In the genomic region with DNA sequence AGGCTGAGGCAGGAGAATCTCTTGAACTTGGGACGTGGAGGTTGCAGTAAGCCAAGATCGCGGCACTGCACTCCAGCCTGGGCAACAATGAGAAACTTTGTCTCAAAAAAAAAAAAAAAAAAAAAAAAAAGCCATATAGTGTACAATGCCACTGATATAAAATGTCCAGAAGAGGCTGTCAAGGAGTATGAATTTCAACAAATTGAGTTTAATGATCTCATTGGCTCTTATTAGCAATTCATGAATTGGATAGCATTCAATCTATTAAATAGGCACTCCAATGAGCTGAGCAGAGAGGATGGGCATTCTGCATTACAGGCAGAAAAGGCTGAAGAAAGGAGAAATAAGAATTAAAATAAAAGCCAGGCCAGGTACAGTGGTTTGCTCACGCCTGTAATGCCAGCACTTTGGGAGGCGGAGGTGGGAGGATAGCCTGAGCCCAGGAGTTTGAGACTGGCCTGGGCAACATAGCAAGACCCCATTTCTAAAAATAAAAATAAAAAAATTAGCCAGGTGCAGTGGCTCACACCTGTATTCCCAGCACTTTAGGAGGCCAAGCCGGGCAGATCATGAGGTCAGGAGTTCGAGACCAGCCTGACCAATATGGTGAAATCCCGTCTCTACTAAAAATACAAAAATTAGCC, we compare ENCODE assay signal across 8 cellular contexts. TPM values are rescaled to one million over a fixed set of nuclear protein-coding genes. Genes with fewer than 3 reads are reported as not detected.
DNase-seq lines count a peak whose midpoint lies in the region; ATAC-seq and TF ChIP-seq lines count a peak whose summit lies in the region.

No MANE protein-coding gene starts in this region.

- intact Hi-C loops in thyroid gland (cut with DNase I), result no loop called here

- H3K4me3 ChIP-seq in ACC112 (ENCODE audit: low read depth, low read length) (peak overlapping the region; percentile 73), HUES6 (ENCODE audit: low read depth, low read length) (peak overlapping the region; percentile 43), thyroid gland (replicated peaks in 1 of 3) (no peak overlapping the region)

- peak overlapping the region; percentile 36 for H3K9ac ChIP-seq in HUES6 (ENCODE audit: low read length)

- no peak for ATAC-seq in central memory CD8-positive, alpha-beta T cell (replicated peaks; ENCODE audit: extremely low read depth, poor library complexity, severe bottlenecking)
- no peak for ATAC-seq in naive B cell (ENCODE audit: low read depth in 2 of 2)
- no peak for ATAC-seq in GM19023 (IDR thresholded peaks at IDR 0.05; ENCODE audit: unreplicated experiment)
- no peak for ATAC-seq in HG03439 (IDR thresholded peaks at IDR 0.05; ENCODE audit: unreplicated experiment)

- H3K27ac ChIP-seq in ACC112 (ENCODE audit: low read depth, low read length) (no peak overlapping the region; the same call in 1 of the 2 replicates), HUES6 (ENCODE audit: low read depth, low read length) (no peak overlapping the region), thyroid gland (peak overlapping the region in 1 of 3 donors; percentile 75)

- no peak for TF ChIP-seq CTCF in thyroid gland (IDR thresholded peaks at IDR 0.05)

- no peaks in the 10 kb centered on the region for H3K9me3 ChIP-seq in HUES6 (ENCODE audit: control insufficient read depth, insufficient read depth, low read depth, low read length)
- H3K9me3 ChIP-seq in thyroid gland, result no peaks in the 10 kb centered on the region

- H3K36me3 ChIP-seq in ACC112 (ENCODE audit: insufficient read depth, low read length) (no peaks in the 10 kb centered on the region), HUES6 (ENCODE audit: control insufficient read depth, insufficient read depth, low read length) (0 out of 2 replicates have a peak, but pooled peaks cover 2% of the 10 kb centered on the region), thyroid gland (no peaks in the 10 kb centered on the region)

- peak overlapping the region; percentile 69 for H2AFZ ChIP-seq in ACC112 (ENCODE audit: low read length, unreplicated experiment)

- H3K36me3 Mint-ChIP-seq in central memory CD8-positive, alpha-beta T cell (ENCODE audit: insufficient read depth), result no peaks in the 10 kb centered on the region
- no peaks in the 10 kb centered on the region for H3K36me3 Mint-ChIP-seq in naive B cell

- no peaks in the 10 kb centered on the region for H3K27me3 Mint-ChIP-seq in central memory CD8-positive, alpha-beta T cell
- H3K27me3 Mint-ChIP-seq in naive B cell, result peaks cover 0 to 22% (median 0%) of the 10 kb centered on the region in 3 donors

- H3K4me3 Mint-ChIP-seq in central memory CD8-positive, alpha-beta T cell, result peak overlapping the region; percentile 77
- peak overlapping the region; percentile 77 to 93 (median 89) for H3K4me3 Mint-ChIP-seq in naive B cell

- peaks cover 27% of the 10 kb centered on the region for H3K4me1 Mint-ChIP-seq in central memory CD8-positive, alpha-beta T cell
- H3K4me1 Mint-ChIP-seq in naive B cell, result peaks cover 22 to 29% (median 26%) of the 10 kb centered on the region in 3 donors

- no peak for TF ChIP-seq POLR2A in thyroid gland (IDR thresholded peaks at IDR 0.05)

- DNase-seq in central memory CD8-positive, alpha-beta T cell (ENCODE audit: low spot score in 2 of 2), result no peak
- DNase-seq in naive B cell (no peak), thyroid gland (no peak), AG08395 (ENCODE audit: low spot score) (no peak)

- H3K4me1 ChIP-seq in ACC112 (ENCODE audit: control insufficient read depth, insufficient read depth, low read length, unreplicated experiment) (peaks cover 7% of the 10 kb centered on the region), HUES6 (ENCODE audit: control insufficient read depth, insufficient read depth, low read length) (peaks cover 17% of the 10 kb centered on the region; the same call in 1 of the 2 replicates), thyroid gland (peaks cover 15 to 24% of the 10 kb centered on the region in 2 donors)

- no peaks in the 10 kb centered on the region for H3K27me3 ChIP-seq in ACC112 (ENCODE audit: insufficient read depth, low read length)
- no peaks in the 10 kb centered on the region for H3K27me3 ChIP-seq in HUES6 (ENCODE audit: control insufficient read depth, insufficient read depth, low read length)
- no peaks in the 10 kb centered on the region for H3K27me3 ChIP-seq in thyroid gland

- 91 to 93% methylated on average over 8 of the region's 8 CpGs for WGBS in thyroid gland, 2 donors

- peaks cover 42% of the 10 kb centered on the region for H3K79me2 ChIP-seq in ACC112 (ENCODE audit: control insufficient read depth, insufficient read depth, low read length, unreplicated experiment)

- H3K27ac Mint-ChIP-seq in central memory CD8-positive, alpha-beta T cell (ENCODE audit: low read depth), result peak overlapping the region; percentile 85
- peak overlapping the region in 4 of 6 donors; percentile 6 to 96 (median 84) for H3K27ac Mint-ChIP-seq in naive B cell

- no peaks in the 10 kb centered on the region for H3K9me3 Mint-ChIP-seq in central memory CD8-positive, alpha-beta T cell
- no peaks in the 10 kb centered on the region for H3K9me3 Mint-ChIP-seq in naive B cell

RNA-seq across cellular contexts. Expression of gene LMNB2, which starts 0.8 kb away (rescaled TPM):
- 1 to 10 TPM; 3.2 to 5.4 (median 4.5) TPM for polyA plus RNA-seq in naive B cell (ENCODE audit: low read depth in 6 of 6)
- total RNA-seq in thyroid gland, result 10 to 100 TPM; 14.4 to 34.6 (median 27.6) TPM

RNA-seq across cellular contexts. Expression of gene GADD45B, which starts 18.4 kb away (rescaled TPM):
- polyA plus RNA-seq in naive B cell (ENCODE audit: low read depth in 6 of 6), result 100 to 1,000 TPM in 3 of 6 donors, 10 to 100 TPM in 3; 40.2 to 177 (median 125) TPM
- 100 to 1,000 TPM; 148 to 250 (median 195) TPM for total RNA-seq in thyroid gland

RNA-seq across cellular contexts. Expression of gene TIMM13, which starts 30.1 kb away (rescaled TPM):
- 10 to 100 TPM; 50.0 to 99.3 (median 70.8) TPM for polyA plus RNA-seq in naive B cell (ENCODE audit: low read depth in 6 of 6)
- 10 to 100 TPM; 27.4 to 52.9 (median 45.0) TPM for total RNA-seq in thyroid gland

Comparison
In these comparisons a context has a peak if more than half of its experiments do, and no peak if none do; other contexts are left out.
1. H3K4me3 ChIP-seq: peak in ACC112 (single experiment) and HUES6 (single experiment); none in thyroid gland (0 of 3).